8 cellular contexts compared by ENCODE assay signal in genomic region chr9:89426389-89426961, GRCh38.
DNase-seq lines count a peak whose midpoint lies in the region; ATAC-seq and TF ChIP-seq lines count a peak whose summit lies in the region.

No MANE protein-coding gene starts in this region.

- no peaks in the 10 kb centered on the region for H3K27me3 Mint-ChIP-seq in activated T-cell treated with anti-CD3 and anti-CD28 coated beads, Interleukin-2, amount 50 U/mL, for 24 hours
- no peaks in the 10 kb centered on the region for H3K27me3 Mint-ChIP-seq in activated CD4-positive, alpha-beta memory T cell treated with anti-CD3 and anti-CD28 coated beads, Interleukin-2, amount 10 ng/mL, durations not matched to agents 7 days and 5 days
- no peaks in the 10 kb centered on the region for H3K27me3 Mint-ChIP-seq in stimulated activated naive B cell treated with anti-CD40 and anti-IgM and Interleukin-4, amounts not matched to agents 10 μg/mL and 1 μg/mL and 100 μg/mL, for 72 hours

- H3K27ac Mint-ChIP-seq in activated T-cell treated with anti-CD3 and anti-CD28 coated beads, Interleukin-2, amount 50 U/mL, for 24 hours, result peak overlapping the region; percentile 100
- H3K27ac Mint-ChIP-seq in activated CD4-positive, alpha-beta memory T cell treated with anti-CD3 and anti-CD28 coated beads, Interleukin-2, amount 10 ng/mL, durations not matched to agents 7 days and 5 days, result peak overlapping the region; percentile 97
- H3K27ac Mint-ChIP-seq in stimulated activated naive B cell treated with anti-CD40 and anti-IgM and Interleukin-4, amounts not matched to agents 10 μg/mL and 1 μg/mL and 100 μg/mL, for 72 hours, result peak overlapping the region; percentile 97

- POLR2A ChIA-PET in activated CD4-positive, alpha-beta memory T cell treated with anti-CD3 and anti-CD28 coated beads, Interleukin-2, amount 10 ng/mL, durations not matched to agents 7 days and 5 days (lab: Charles Lee), result interaction anchor here (0.6 to 7.8 kb wide), 23 partner anchors 8 to 178 kb away, joined by 3 to 63 read pairs (median 5); partner anchors contain the start of genes GADD45G and SECISBP2

- no peak for TF ChIP-seq CTCF in breast epithelium (IDR thresholded peaks at IDR 0.05)

- peak overlapping the region; percentile 64 for H3K4me3 Mint-ChIP-seq in activated T-cell treated with anti-CD3 and anti-CD28 coated beads, Interleukin-2, amount 50 U/mL, for 24 hours
- peak overlapping the region; percentile 52 for H3K4me3 Mint-ChIP-seq in activated CD4-positive, alpha-beta memory T cell treated with anti-CD3 and anti-CD28 coated beads, Interleukin-2, amount 10 ng/mL, durations not matched to agents 7 days and 5 days
- peak overlapping the region; percentile 63 to 69 for H3K4me3 Mint-ChIP-seq in stimulated activated naive B cell treated with anti-CD40 and anti-IgM and Interleukin-4, amounts not matched to agents 10 μg/mL and 1 μg/mL and 100 μg/mL, for 72 hours

- peaks cover 84% of the 10 kb centered on the region for H3K36me3 Mint-ChIP-seq in activated T-cell treated with anti-CD3 and anti-CD28 coated beads, Interleukin-2, amount 50 U/mL, for 24 hours (ENCODE audit: low read depth)
- H3K36me3 Mint-ChIP-seq in activated CD4-positive, alpha-beta memory T cell treated with anti-CD3 and anti-CD28 coated beads, Interleukin-2, amount 10 ng/mL, durations not matched to agents 7 days and 5 days (ENCODE audit: low read depth), result peaks cover 72% of the 10 kb centered on the region
- peaks cover 45 to 57% of the 10 kb centered on the region in 2 donors for H3K36me3 Mint-ChIP-seq in stimulated activated naive B cell treated with anti-CD40 and anti-IgM and Interleukin-4, amounts not matched to agents 10 μg/mL and 1 μg/mL and 100 μg/mL, for 72 hours

- ATAC-seq in HG02973 (IDR thresholded peaks at IDR 0.05; ENCODE audit: unreplicated experiment), result peak; percentile 60
- peak; percentile 74 to 80 for ATAC-seq in stimulated activated naive B cell treated with anti-CD40 and anti-IgM and Interleukin-4, amounts not matched to agents 10 μg/mL and 1 μg/mL and 100 μg/mL, for 72 hours (replicated peaks)

- no peak overlapping the region for H3K27ac ChIP-seq in breast epithelium

- H3K9me3 Mint-ChIP-seq in activated T-cell treated with anti-CD3 and anti-CD28 coated beads, Interleukin-2, amount 50 U/mL, for 24 hours, result peaks cover 10% of the 10 kb centered on the region
- no peaks in the 10 kb centered on the region for H3K9me3 Mint-ChIP-seq in activated CD4-positive, alpha-beta memory T cell treated with anti-CD3 and anti-CD28 coated beads, Interleukin-2, amount 10 ng/mL, durations not matched to agents 7 days and 5 days
- H3K9me3 Mint-ChIP-seq in stimulated activated naive B cell treated with anti-CD40 and anti-IgM and Interleukin-4, amounts not matched to agents 10 μg/mL and 1 μg/mL and 100 μg/mL, for 72 hours, result peaks cover 0 to 5% of the 10 kb centered on the region in 2 donors

- DNase-seq in activated T-cell treated with anti-CD3 and anti-CD28 coated beads, Interleukin-2, amount 50 U/mL, for 24 hours, result peak; percentile 72
- no peak for DNase-seq in activated T-cell treated with anti-CD3 and anti-CD28 coated beads, Interleukin-2, amount 50 U/mL, for 1 hour
- DNase-seq in activated CD4-positive, alpha-beta memory T cell treated with anti-CD3 and anti-CD28 coated beads, Interleukin-2, amount 10 ng/mL, durations not matched to agents 7 days and 5 days, result peak; percentile 78
- peak; percentile 74 for DNase-seq in stimulated activated naive B cell treated with anti-CD40 and anti-IgM and Interleukin-4, amounts not matched to agents 10 μg/mL and 1 μg/mL and 100 μg/mL, for 72 hours
- no peak for DNase-seq in effector CD8-positive, alpha-beta T cell (lab: John Stamatoyannopoulos, UW)
- DNase-seq in breast epithelium (ENCODE audit: low spot score in 2 of 2) (no peak), DMS153 (lab: John Stamatoyannopoulos, UW) (no peak)

- no peak for TF ChIP-seq POLR2A in breast epithelium (IDR thresholded peaks at IDR 0.05)

- H3K4me1 ChIP-seq in breast epithelium, result no peaks in the 10 kb centered on the region

- no peaks in the 10 kb centered on the region for H3K36me3 ChIP-seq in breast epithelium

- intact Hi-C loops in breast epithelium (cut with DNase I; ENCODE audit: low total_unique reads), result no loop called here

- no peaks in the 10 kb centered on the region for H3K9me3 ChIP-seq in breast epithelium

- H3K4me1 Mint-ChIP-seq in activated T-cell treated with anti-CD3 and anti-CD28 coated beads, Interleukin-2, amount 50 U/mL, for 24 hours (ENCODE audit: low read depth), result peaks cover 99% of the 10 kb centered on the region
- H3K4me1 Mint-ChIP-seq in activated CD4-positive, alpha-beta memory T cell treated with anti-CD3 and anti-CD28 coated beads, Interleukin-2, amount 10 ng/mL, durations not matched to agents 7 days and 5 days, result peaks cover 100% of the 10 kb centered on the region
- peaks cover 79 to 100% of the 10 kb centered on the region in 2 donors for H3K4me1 Mint-ChIP-seq in stimulated activated naive B cell treated with anti-CD40 and anti-IgM and Interleukin-4, amounts not matched to agents 10 μg/mL and 1 μg/mL and 100 μg/mL, for 72 hours

- H3K27me3 ChIP-seq in breast epithelium, result no peaks in the 10 kb centered on the region

- CTCF ChIA-PET in activated CD4-positive, alpha-beta memory T cell treated with anti-CD3 and anti-CD28 coated beads, Interleukin-2, amount 10 ng/mL, durations not matched to agents 7 days and 5 days (lab: Charles Lee), result interaction anchor here (0.6 to 5.1 kb wide), 9 partner anchors 8 to 123 kb away, joined by 3 to 69 read pairs (median 4); no protein-coding TSS in a partner anchor

- H3K4me3 ChIP-seq in breast epithelium, result no peak overlapping the region

Comparison
In these comparisons a context has a peak if more than half of its experiments do, and no peak if none do; other contexts are left out.
1. DNase-seq: peak in activated T-cell treated with anti-CD3 and anti-CD28 coated beads, Interleukin-2, amount 50 U/mL, for 24 hours (single experiment), activated CD4-positive, alpha-beta memory T cell treated with anti-CD3 and anti-CD28 coated beads, Interleukin-2, amount 10 ng/mL, durations not matched to agents 7 days and 5 days (single experiment) and stimulated activated naive B cell treated with anti-CD40 and anti-IgM and Interleukin-4, amounts not matched to agents 10 μg/mL and 1 μg/mL and 100 μg/mL, for 72 hours (single experiment); none in activated T-cell treated with anti-CD3 and anti-CD28 coated beads, Interleukin-2, amount 50 U/mL, for 1 hour (single experiment), effector CD8-positive, alpha-beta T cell (single experiment), breast epithelium (0 of 2) and DMS153 (single experiment).
2. Peak in every context shown above with its lines, with median percentiles within 50 percentile points of each other: H3K27ac Mint-ChIP-seq and H3K4me3 Mint-ChIP-seq.